Comparison of ENCODE assay signal across 17 cellular contexts in genomic region chr2:135586148-135586547, GRCh38. TPM values are rescaled to one million over a fixed set of nuclear protein-coding genes. Genes with fewer than 3 reads are reported as not detected.
DNase-seq lines count a peak whose midpoint lies in the region; ATAC-seq and TF ChIP-seq lines count a peak whose summit lies in the region.
"Had no signal": no experiment of that assay in that cellular context is flagged by ENCODE, and none has a peak within 500 bp of the region (broad histone marks: within the 10 kb centered on the region; RNA-seq: fewer than 3 reads in every experiment).

No MANE protein-coding gene starts in this region.

- H3K79me2 ChIP-seq in OCI-LY7 (ENCODE audit: insufficient read depth, low read depth, low read length) = peaks cover 63% of the 10 kb centered on the region; the same call in 1 of the 2 replicates

- POLR2A ChIA-PET in OCI-LY7 (lab: Charles Lee) = interaction anchor here (0.5 to 3.7 kb wide), 12 partner anchors 9 to 583 kb away, joined by 3 to 25 read pairs (median 4); no protein-coding TSS in a partner anchor

- H3K27me3 ChIP-seq in psoas muscle (ENCODE audit: insufficient read depth in 3 of 3, low read length in 2 of 3) (no peaks in the 10 kb centered on the region), testis (no peaks in the 10 kb centered on the region)
- H3K27me3 ChIP-seq: brain microvascular endothelial cell, tibial nerve had no signal

- H4K20me1 ChIP-seq in OCI-LY7 (ENCODE audit: insufficient read depth, low read length) = no peaks in the 10 kb centered on the region

- BruUV-seq in OCI-LY7 (replicated peaks; lab: Mats Ljungman, UMichigan) = no TSS peak

- H3K36me3 ChIP-seq in OCI-LY7 (ENCODE audit: insufficient read depth, low read length) = peaks cover 19% of the 10 kb centered on the region
- no peaks in the 10 kb centered on the region for H3K36me3 ChIP-seq in psoas muscle (ENCODE audit: insufficient read depth in 1 of 2, low read depth in 1 of 2)
- no peaks in the 10 kb centered on the region for H3K36me3 ChIP-seq in testis (ENCODE audit: low read depth, missing control alignments)
- H3K36me3 ChIP-seq: brain microvascular endothelial cell had no signal

- H3K4me2 ChIP-seq in OCI-LY7 (ENCODE audit: low read length) = peak overlapping the region; percentile 29

- H3K27ac ChIP-seq in OCI-LY7 (ENCODE audit: low read depth, low read length, poor library complexity, severe bottlenecking) (peak overlapping the region; percentile 5), psoas muscle (no peak overlapping the region), testis (no peak overlapping the region)
- H3K27ac ChIP-seq: brain microvascular endothelial cell, tibial nerve, VCaP had no signal

- H2AFZ ChIP-seq in OCI-LY7 (ENCODE audit: low read length) = no peak overlapping the region

- intact Hi-C loops in OCI-LY7 (cut with micrococcal nuclease; ENCODE audit: unreplicated experiment) (no loop called here), psoas muscle (cut with DNase I) (loop anchor here in 1 of 2 donors (10.0 kb wide), 1 partner anchor 51 kb away; the partner anchor contains the start of genes R3HDM1 and ZRANB3), testis (cut with DNase I; ENCODE audit: low total_unique reads) (no loop called here)

- H3K9me3 ChIP-seq in OCI-LY7 (ENCODE audit: low read length) = peaks cover 6% of the 10 kb centered on the region; the same call in 1 of the 2 replicates
- no peaks in the 10 kb centered on the region for H3K9me3 ChIP-seq in psoas muscle
- H3K9me3 ChIP-seq in testis = no peaks in the 10 kb centered on the region
- H3K9me3 ChIP-seq: mucosa of descending colon, tibial nerve had no signal

- peak; percentile 71 for ATAC-seq in HG02885 (IDR thresholded peaks at IDR 0.05; ENCODE audit: poor library complexity, unreplicated experiment)
- ATAC-seq in psoas muscle = peak in 3 of 4 donors; percentile 71 to 87 (median 72)
- ATAC-seq: activated T-cell treated with anti-CD3 and anti-CD28 coated beads, Interleukin-2, amount 50 U/mL, for 4 hours; mucosa of descending colon; Right ventricle myocardium inferior had no signal

- TF ChIP-seq CTCF in OCI-LY7 (conservative IDR thresholded peaks at IDR 0.05; ENCODE audit: low read length) = no peak
- TF ChIP-seq CTCF in psoas muscle (IDR thresholded peaks at IDR 0.05) = no peak
- TF ChIP-seq CTCF in testis (IDR thresholded peaks at IDR 0.05) = no peak

- 20 to 37% (median 33%) methylated on average over 1 of the region's 1 CpG for WGBS in psoas muscle, 3 donors
- 75 to 77% methylated on average over 1 of the region's 1 CpG for WGBS in testis, 2 donors

- H3K4me3 ChIP-seq in OCI-LY7 (ENCODE audit: low read depth, low read length, poor library complexity, severe bottlenecking) (no peak overlapping the region), psoas muscle (no peak overlapping the region), testis (no peak overlapping the region)
- H3K4me3 ChIP-seq: mucosa of descending colon, tibial nerve had no signal

- TF ChIP-seq POLR2A in testis (IDR thresholded peaks at IDR 0.05) = no peak

- no peaks in the 10 kb centered on the region for H3K9me2 ChIP-seq in OCI-LY7 (ENCODE audit: insufficient read depth, low read length)

- H3K4me1 ChIP-seq in OCI-LY7 (ENCODE audit: insufficient read depth, low read length, poor library complexity, severe bottlenecking) (peaks cover 58% of the 10 kb centered on the region), psoas muscle (peaks cover 18% of the 10 kb centered on the region), testis (no peaks in the 10 kb centered on the region)
- H3K4me1 ChIP-seq: tibial nerve had no signal

- CTCF ChIA-PET in OCI-LY7 (lab: Charles Lee; ENCODE audit: unreplicated experiment) = interaction anchor here (1.0 kb wide), 1 partner anchor 55 kb away, joined by 4 read pairs; the partner anchor contains the start of genes R3HDM1 and ZRANB3

- DNase-seq in NCI-H748 (lab: John Stamatoyannopoulos, UW; ENCODE audit: unreplicated experiment) = peak; percentile 2
- no peak for DNase-seq in NCI-H748 treated with DMSO at 0.1 percent for 48 hours (lab: John Stamatoyannopoulos, UW)
- DNase-seq in OCI-LY7 (ENCODE audit: low spot score) = peak; percentile 40
- DNase-seq in psoas muscle = no peak
- DNase-seq in testis = no peak
- DNase-seq in ureter (ENCODE audit: low spot score) = no peak
- no peak for DNase-seq in SK-N-DZ (ENCODE audit: low spot score)
- DNase-seq: activated T-cell treated with anti-CD3 and anti-CD28 coated beads, Interleukin-2, amount 50 U/mL, for 4 hours; brain microvascular endothelial cell; DMS153; H9; mucosa of descending colon; NCI-H1930 had no signal

RNA-seq across cellular contexts. Expression of gene R3HDM1, which starts 54.9 kb away (rescaled TPM):
- total RNA-seq in OCI-LY7 (2014; rRNA removed; shearing (Covaris generic)) = 28.7 and 67.5 TPM in 2 replicates
- 111 and 122 TPM in 2 replicates for total RNA-seq in OCI-LY7 (2022)
- total RNA-seq in psoas muscle = 10 to 100 TPM; 17.5 to 25.3 (median 22.1) TPM
- 10 to 100 TPM in 1 of 3 donors, 1 to 10 TPM in 2; 4.6 to 24.7 (median 9.0) TPM for polyA plus RNA-seq in psoas muscle
- 100 to 1,000 TPM in 1 of 2 donors, 10 to 100 TPM in 1; 82.1 to 106 TPM for total RNA-seq in testis
- 50.7 TPM for polyA plus RNA-seq in testis (ENCODE audit: insufficient read depth, low read depth, low replicate concordance)
- total RNA-seq in ureter = 32.1 TPM
- polyA plus RNA-seq in SK-N-DZ (2014; cell fraction: cytosol; rRNA removed) = 9.6 and 13.2 TPM in 2 replicates
- 8.4 and 19.4 TPM in 2 replicates for polyA plus RNA-seq in SK-N-DZ (2014; cell fraction: nucleus; rRNA removed)

RNA-seq across cellular contexts. Expression of gene ZRANB3, which starts 55.1 kb away (rescaled TPM):
- total RNA-seq in OCI-LY7 (2014; rRNA removed; shearing (Covaris generic)) = 10.9 and 11.6 TPM in 2 replicates
- total RNA-seq in OCI-LY7 (2022) (24.8 and 27.0 TPM in 2 replicates), psoas muscle (1 to 10 TPM; 4.0 to 6.4 (median 4.8) TPM), testis (10 to 100 TPM; 19.3 to 28.8 TPM), ureter (16.5 TPM)
- polyA plus RNA-seq in psoas muscle (1 to 10 TPM; 1.3 to 3.1 (median 2.1) TPM), testis (ENCODE audit: insufficient read depth, low read depth, low replicate concordance) (8.6 TPM)
- 7.5 and 10.5 TPM in 2 replicates for polyA plus RNA-seq in SK-N-DZ (2014; cell fraction: cytosol; rRNA removed)
- polyA plus RNA-seq in SK-N-DZ (2014; cell fraction: nucleus; rRNA removed) = 5.4 and 6.5 TPM in 2 replicates

Comparison
In these comparisons a context has a peak if more than half of its experiments do, and no peak if none do; other contexts are left out.
1. DNase-seq: peak in NCI-H748 (single experiment) and OCI-LY7 (single experiment); none in NCI-H748 treated with DMSO at 0.1 percent for 48 hours (single experiment), psoas muscle (0 of 2), testis (single experiment), ureter (single experiment) and SK-N-DZ (single experiment).